ENCODE assay signal across 12 cellular contexts in the genomic region with DNA sequence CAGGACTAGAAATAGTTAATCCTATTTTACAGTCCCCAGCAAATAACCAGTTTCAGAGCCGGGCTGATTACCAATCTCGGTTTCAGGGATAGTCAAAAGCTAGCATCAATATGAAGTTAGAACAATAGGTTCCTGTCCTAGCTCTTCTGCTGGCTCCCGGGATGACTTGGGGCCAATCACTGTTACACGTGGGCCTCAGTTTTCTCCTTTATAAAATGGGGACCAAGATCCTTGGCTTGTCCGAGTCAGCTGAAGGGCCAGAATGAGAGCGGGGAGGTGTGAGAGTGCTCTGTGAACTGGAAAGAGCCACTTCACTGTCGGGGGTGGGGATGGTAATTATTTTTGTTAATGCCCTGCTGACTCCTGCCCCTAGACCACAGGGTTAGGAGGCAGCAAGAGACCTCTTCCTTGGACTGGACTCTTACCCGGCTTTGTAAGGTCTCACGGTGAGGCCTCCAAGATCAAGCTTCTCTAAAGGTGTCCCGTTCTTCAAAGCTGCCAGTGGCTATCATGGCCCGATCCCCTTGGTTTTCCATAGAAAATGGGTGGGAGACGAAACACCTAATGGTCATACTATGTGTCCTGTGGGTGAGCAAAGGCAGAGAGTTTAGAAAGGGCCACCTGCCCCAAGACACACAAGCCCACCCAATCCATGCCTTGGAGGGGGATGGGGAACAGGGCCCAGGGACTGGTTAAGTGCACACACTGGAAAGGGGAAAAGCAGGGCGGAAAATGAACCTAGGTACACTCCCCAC. TPM values are rescaled to one million over a fixed set of nuclear protein-coding genes. Genes with fewer than 3 reads are reported as not detected.
DNase-seq lines count a peak whose midpoint lies in the region; ATAC-seq, FAIRE-seq and TF ChIP-seq lines count a peak whose summit lies in the region.
"Had no signal": no experiment of that assay in that cellular context is flagged by ENCODE, and none has a peak within 500 bp of the region (broad histone marks: within the 10 kb centered on the region; RNA-seq: fewer than 3 reads in every experiment).

No MANE protein-coding gene starts in this region.

- ATAC-seq in HG03460 (IDR thresholded peaks at IDR 0.05; ENCODE audit: unreplicated experiment), result no peak

- DNase-seq in CD4-positive, alpha-beta memory T cell, result no peak
- DNase-seq in choroid plexus epithelial cell (ENCODE audit: low read depth) (no peak), nephron progenitor cell (no peak), GM12891 (ENCODE audit: insufficient read length, low spot score) (no peak), RPMI8226 (no peak), COLO668 (lab: John Stamatoyannopoulos, UW; ENCODE audit: unreplicated experiment) (no peak)

- H3K9me3 ChIP-seq in CD4-positive, alpha-beta memory T cell (ENCODE audit: control insufficient read depth in 1 of 2, low read length in 2 of 2), result no peaks in the 10 kb centered on the region
- no peaks in the 10 kb centered on the region for H3K9me3 ChIP-seq in KOPT-K1 (ENCODE audit: insufficient read depth, low read length, poor library complexity, severe bottlenecking)

- POLR2A ChIA-PET in CD4-positive, alpha-beta memory T cell (lab: Charles Lee; ENCODE audit: partially characterized antibody), result interaction anchor here (0.7 to 38.4 kb wide), 8 partner anchors 12 to 251 kb away, joined by 3 to 2221 read pairs (median 16); a partner anchor contains a TSS

- H3K27ac Mint-ChIP-seq in CD4-positive, alpha-beta memory T cell, result peak overlapping the region; percentile 98 to 100 (median 99)
- H3K27ac Mint-ChIP-seq in nephron progenitor cell, result no peak overlapping the region

- CTCF ChIA-PET in CD4-positive, alpha-beta memory T cell (lab: Charles Lee; ENCODE audit: partially characterized antibody), result interaction anchor here (1.2 to 5.0 kb wide), 10 partner anchors 8 to 57 kb away, joined by 3 to 38 read pairs (median 15); no protein-coding TSS in a partner anchor

- no peak for FAIRE-seq in GM12891 (lab: Jason Lieb, UNC)
- FAIRE-seq: GM18507, islet of Langerhans had no signal

- H3K4me1 ChIP-seq in CD4-positive, alpha-beta memory T cell (ENCODE audit: insufficient read depth, low read length), result peaks cover 61% of the 10 kb centered on the region

- no peaks in the 10 kb centered on the region for H3K27me3 ChIP-seq in CD4-positive, alpha-beta memory T cell (ENCODE audit: insufficient read depth, low read length)

- TF ChIP-seq CTCF in choroid plexus epithelial cell (conservative IDR thresholded peaks at IDR 0.05; ENCODE audit: low read depth, low read length) (no peak), nephron progenitor cell (IDR thresholded peaks at IDR 0.05) (no peak)

- peak overlapping the region; percentile 96 to 100 (median 99) for H3K4me3 Mint-ChIP-seq in CD4-positive, alpha-beta memory T cell
- H3K4me3 Mint-ChIP-seq in nephron progenitor cell, result peak overlapping the region; percentile 99

- peaks cover 44% of the 10 kb centered on the region for H3K36me3 ChIP-seq in CD4-positive, alpha-beta memory T cell (ENCODE audit: insufficient read depth, low read length)
- H3K36me3 ChIP-seq in KOPT-K1 (ENCODE audit: insufficient read depth, low read length), result peaks cover 55% of the 10 kb centered on the region

- no peaks in the 10 kb centered on the region for H3K27me3 Mint-ChIP-seq in CD4-positive, alpha-beta memory T cell
- peaks cover 32% of the 10 kb centered on the region for H3K27me3 Mint-ChIP-seq in nephron progenitor cell (ENCODE audit: low read depth, poor library complexity)

- H3K36me3 Mint-ChIP-seq in CD4-positive, alpha-beta memory T cell, result peaks cover 56 to 65% of the 10 kb centered on the region in 2 donors
- peaks cover 37% of the 10 kb centered on the region for H3K36me3 Mint-ChIP-seq in nephron progenitor cell (ENCODE audit: low read depth)

- H3K27ac ChIP-seq in CD4-positive, alpha-beta memory T cell (ENCODE audit: low read depth, low read length), result peak overlapping the region; percentile 84
- peak overlapping the region; percentile 99 for H3K27ac ChIP-seq in KOPT-K1 (ENCODE audit: low read depth, low read length, poor library complexity, severe bottlenecking)

- H3K4me3 ChIP-seq in CD4-positive, alpha-beta memory T cell (ENCODE audit: low read length in 2 of 2), result peak overlapping the region; percentile 87 to 99
- H3K4me3 ChIP-seq in choroid plexus epithelial cell (ENCODE audit: low read depth, low read length), result peak overlapping the region; percentile 76

- no peak for TF ChIP-seq POLR2A in GM12891 (IDR thresholded peaks at IDR 0.05; ENCODE audit: low read depth, low read length)

- intact Hi-C loops in CD4-positive, alpha-beta memory T cell (cut with micrococcal nuclease), result loop anchor here (5.0 kb wide), 1 partner anchor 104 kb away; a partner anchor contains a TSS

- H3K4me1 Mint-ChIP-seq in CD4-positive, alpha-beta memory T cell, result peaks cover 32 to 86% (median 46%) of the 10 kb centered on the region in 4 donors
- H3K4me1 Mint-ChIP-seq in nephron progenitor cell, result peaks cover 58% of the 10 kb centered on the region

- H3K9me3 Mint-ChIP-seq in CD4-positive, alpha-beta memory T cell, result peaks cover 0 to 3% (median 0%) of the 10 kb centered on the region in 8 donors
- H3K9me3 Mint-ChIP-seq in nephron progenitor cell, result no peaks in the 10 kb centered on the region

TF ChIP-seq in GM12891, 5 proteins besides CTCF, POLR2A, EP300 and RAD21:
- TF ChIP-seq TAF1 (IDR thresholded peaks at IDR 0.05; ENCODE audit: low read depth, low read length) (no peak), POLR2AphosphoS5 (IDR thresholded peaks at IDR 0.05; ENCODE audit: low read depth, low read length) (no peak), SPI1 (IDR thresholded peaks at IDR 0.05; ENCODE audit: low read depth, low read length) (no peak), POU2F2 (IDR thresholded peaks at IDR 0.05; ENCODE audit: low read depth, low read length) (no peak), PAX5 (IDR thresholded peaks at IDR 0.05; ENCODE audit: insufficient read depth, low read length, severe bottlenecking) (no peak)

RNA-seq across cellular contexts. Expression of a gene that starts 1.4 kb away (rescaled TPM):
- 100 to 1,000 TPM; 325 to 336 TPM for total RNA-seq in CD4-positive, alpha-beta memory T cell
- polyA plus RNA-seq in CD4-positive, alpha-beta memory T cell, result 1,000 to 10,000 TPM in 1 of 2 donors, 100 to 1,000 TPM in 1; 910 to 1,459 TPM
- 127 TPM for polyA plus RNA-seq in GM12891 (2012; ENCODE audit: low read depth, missing spikeins)
- total RNA-seq: HT1080 had no signal

RNA-seq across cellular contexts. Expression of a gene that starts 27.7 kb away (rescaled TPM):
- 1 to 10 TPM; 4.8 to 6.3 TPM for total RNA-seq in CD4-positive, alpha-beta memory T cell
- under 1 TPM; 0.54 to 0.66 TPM for polyA plus RNA-seq in CD4-positive, alpha-beta memory T cell
- 0.50 TPM for polyA plus RNA-seq in GM12891 (2012; ENCODE audit: low read depth, missing spikeins)

RNA-seq across cellular contexts. Expression of a gene that starts 30.4 kb away (rescaled TPM):
- under 1 TPM; 0.23 to 0.30 TPM for total RNA-seq in CD4-positive, alpha-beta memory T cell
- polyA plus RNA-seq in CD4-positive, alpha-beta memory T cell, result under 1 TPM in 1 of 2 donors, not detected in 1; 0.53 TPM
- polyA plus RNA-seq in GM12891 (2012; ENCODE audit: low read depth, missing spikeins), result 0.15 TPM
- total RNA-seq: subcutaneous adipose tissue had no signal
